Comparison of ENCODE assay signal across 31 cellular contexts in genomic region chr19:49398001-49398615, GRCh38. TPM values are rescaled to one million over a fixed set of nuclear protein-coding genes. Genes with fewer than 3 reads are reported as not detected.
DNase-seq lines count a peak whose midpoint lies in the region; ATAC-seq, FAIRE-seq and TF ChIP-seq lines count a peak whose summit lies in the region.
"Had no signal": no experiment of that assay in that cellular context is flagged by ENCODE, and none has a peak within 500 bp of the region (broad histone marks: within the 10 kb centered on the region; RNA-seq: fewer than 3 reads in every experiment).

No MANE protein-coding gene starts in this region.

- POLR2A ChIA-PET in activated CD8-positive, alpha-beta T cell treated with anti-CD3 and anti-CD28 coated beads, Interleukin-2, amount 10 ng/mL, durations not matched to agents 7 days and 5 days (lab: Charles Lee) = interaction anchor here (0.6 kb wide), 1 partner anchor 169 kb away, joined by 3 read pairs; no protein-coding TSS in a partner anchor
- POLR2A ChIA-PET in activated CD8-positive, alpha-beta T cell treated with anti-CD3 and anti-CD28 coated beads for 36 hours (lab: Charles Lee) = interaction anchor here (1.9 kb wide), 1 partner anchor 11 kb away, joined by 5 read pairs; no protein-coding TSS in a partner anchor
- POLR2A ChIA-PET in OCI-LY7 (lab: Charles Lee) = no interaction called here

- no peak overlapping the region for H3K4me3 ChIP-seq in OCI-LY7 (ENCODE audit: low read depth, low read length, poor library complexity, severe bottlenecking)
- H3K4me3 ChIP-seq: cardiac muscle cell, heart left ventricle, pancreas, right lobe of liver, upper lobe of left lung had no signal

- no peak for DNase-seq in activated CD8-positive, alpha-beta T cell treated with anti-CD3 and anti-CD28 coated beads, Interleukin-2, amount 10 ng/mL, durations not matched to agents 7 days and 5 days
- DNase-seq in activated CD8-positive, alpha-beta T cell treated with anti-CD3 and anti-CD28 coated beads for 36 hours = no peak
- DNase-seq in NCI-H2171 treated with DMSO at 0.1 percent for 48 hours (lab: John Stamatoyannopoulos, UW) = peak; percentile 71
- DNase-seq in ecto neural progenitor cell (ENCODE audit: low spot score) = peak; percentile 51
- DNase-seq in frontal cortex (ENCODE audit: low spot score in 2 of 2) = no peak
- DNase-seq in OCI-LY7 (ENCODE audit: low spot score) = no peak
- DNase-seq: activated B cell treated with CpG ODN at 0.5 μM for 24 hours; activated CD4-positive, alpha-beta memory T cell treated with anti-CD3 and anti-CD28 coated beads for 36 hours; activated gamma-delta T cell; activated T-cell treated with anti-CD3 and anti-CD28 coated beads for 4 hours; dermis blood vessel endothelial cell; GF-D8; HCEC 1CT; heart left ventricle; left colon; mesendoderm; NCI-H1694; NCI-H2227 treated with DMSO at 0.1 percent for 48 hours; NCI-H774; pancreas; PC-3; right lobe of liver; SIG-M5; upper lobe of left lung had no signal

- no peak for TF ChIP-seq CTCF in activated CD8-positive, alpha-beta T cell treated with anti-CD3 and anti-CD28 coated beads for 36 hours (IDR thresholded peaks at IDR 0.05)
- no peak for TF ChIP-seq CTCF in OCI-LY7 (conservative IDR thresholded peaks at IDR 0.05; ENCODE audit: low read length)

- no peak overlapping the region for H3K27ac ChIP-seq in OCI-LY7 (ENCODE audit: low read depth, low read length, poor library complexity, severe bottlenecking)
- H3K27ac ChIP-seq: cardiac muscle cell, heart left ventricle, KMS-11, pancreas, right lobe of liver, upper lobe of left lung had no signal

- H3K9me3 Mint-ChIP-seq in activated CD8-positive, alpha-beta T cell treated with anti-CD3 and anti-CD28 coated beads, Interleukin-2, amount 10 ng/mL, durations not matched to agents 7 days and 5 days (ENCODE audit: insufficient read depth) = no peaks in the 10 kb centered on the region
- H3K9me3 Mint-ChIP-seq in activated CD8-positive, alpha-beta T cell treated with anti-CD3 and anti-CD28 coated beads for 36 hours = no peaks in the 10 kb centered on the region
- H3K9me3 Mint-ChIP-seq in stimulated activated memory B cell treated with anti-CD40 and anti-IgM and Interleukin-4, amounts not matched to agents 10 μg/mL and 1 μg/mL and 100 μg/mL, for 72 hours = no peaks in the 10 kb centered on the region
- H3K9me3 Mint-ChIP-seq: activated B cell treated with CpG ODN at 0.5 μM for 24 hours; activated CD4-positive, alpha-beta memory T cell treated with anti-CD3 and anti-CD28 coated beads for 36 hours had no signal

- H3K27ac Mint-ChIP-seq in activated CD8-positive, alpha-beta T cell treated with anti-CD3 and anti-CD28 coated beads, Interleukin-2, amount 10 ng/mL, durations not matched to agents 7 days and 5 days = peak overlapping the region; percentile 55
- no peak overlapping the region for H3K27ac Mint-ChIP-seq in activated CD8-positive, alpha-beta T cell treated with anti-CD3 and anti-CD28 coated beads for 36 hours
- peak overlapping the region; percentile 18 for H3K27ac Mint-ChIP-seq in stimulated activated memory B cell treated with anti-CD40 and anti-IgM and Interleukin-4, amounts not matched to agents 10 μg/mL and 1 μg/mL and 100 μg/mL, for 72 hours
- H3K27ac Mint-ChIP-seq: activated B cell treated with CpG ODN at 0.5 μM for 24 hours; activated CD4-positive, alpha-beta memory T cell treated with anti-CD3 and anti-CD28 coated beads for 36 hours had no signal

- no TSS peak for BruUV-seq in OCI-LY7 (replicated peaks; lab: Mats Ljungman, UMichigan)

- no peaks in the 10 kb centered on the region for H3K36me3 ChIP-seq in OCI-LY7 (ENCODE audit: insufficient read depth, low read length)
- H3K36me3 ChIP-seq: cardiac muscle cell, heart left ventricle, pancreas, right lobe of liver, upper lobe of left lung had no signal

- H3K4me2 ChIP-seq in OCI-LY7 (ENCODE audit: low read length) = no peak overlapping the region
- H3K4me2 ChIP-seq: KMS-11 had no signal

- no peak overlapping the region for H3K4me3 Mint-ChIP-seq in activated CD8-positive, alpha-beta T cell treated with anti-CD3 and anti-CD28 coated beads, Interleukin-2, amount 10 ng/mL, durations not matched to agents 7 days and 5 days
- H3K4me3 Mint-ChIP-seq in activated CD8-positive, alpha-beta T cell treated with anti-CD3 and anti-CD28 coated beads for 36 hours = no peak overlapping the region
- no peak overlapping the region for H3K4me3 Mint-ChIP-seq in stimulated activated memory B cell treated with anti-CD40 and anti-IgM and Interleukin-4, amounts not matched to agents 10 μg/mL and 1 μg/mL and 100 μg/mL, for 72 hours
- H3K4me3 Mint-ChIP-seq: activated B cell treated with CpG ODN at 0.5 μM for 24 hours; activated CD4-positive, alpha-beta memory T cell treated with anti-CD3 and anti-CD28 coated beads for 36 hours had no signal

- CTCF ChIA-PET in activated CD8-positive, alpha-beta T cell treated with anti-CD3 and anti-CD28 coated beads, Interleukin-2, amount 10 ng/mL, durations not matched to agents 7 days and 5 days (lab: Charles Lee) = no interaction called here
- CTCF ChIA-PET in activated CD8-positive, alpha-beta T cell treated with anti-CD3 and anti-CD28 coated beads for 36 hours (lab: Charles Lee) = no interaction called here
- CTCF ChIA-PET in OCI-LY7 (lab: Charles Lee; ENCODE audit: unreplicated experiment) = no interaction called here

- no peaks in the 10 kb centered on the region for H3K9me3 ChIP-seq in OCI-LY7 (ENCODE audit: low read length)
- H3K9me3 ChIP-seq: heart left ventricle, pancreas, right lobe of liver, upper lobe of left lung had no signal

- no peak overlapping the region for H2AFZ ChIP-seq in OCI-LY7 (ENCODE audit: low read length)

- H3K4me1 Mint-ChIP-seq in activated CD8-positive, alpha-beta T cell treated with anti-CD3 and anti-CD28 coated beads, Interleukin-2, amount 10 ng/mL, durations not matched to agents 7 days and 5 days (ENCODE audit: low read depth) = peaks cover 12% of the 10 kb centered on the region
- H3K4me1 Mint-ChIP-seq in activated CD8-positive, alpha-beta T cell treated with anti-CD3 and anti-CD28 coated beads for 36 hours (ENCODE audit: low read depth) = peaks cover 10% of the 10 kb centered on the region
- H3K4me1 Mint-ChIP-seq in stimulated activated memory B cell treated with anti-CD40 and anti-IgM and Interleukin-4, amounts not matched to agents 10 μg/mL and 1 μg/mL and 100 μg/mL, for 72 hours = peaks cover 15% of the 10 kb centered on the region

- no peaks in the 10 kb centered on the region for H3K36me3 Mint-ChIP-seq in activated CD8-positive, alpha-beta T cell treated with anti-CD3 and anti-CD28 coated beads, Interleukin-2, amount 10 ng/mL, durations not matched to agents 7 days and 5 days (ENCODE audit: low read depth)
- no peaks in the 10 kb centered on the region for H3K36me3 Mint-ChIP-seq in activated CD8-positive, alpha-beta T cell treated with anti-CD3 and anti-CD28 coated beads for 36 hours (ENCODE audit: low read depth)
- H3K36me3 Mint-ChIP-seq in stimulated activated memory B cell treated with anti-CD40 and anti-IgM and Interleukin-4, amounts not matched to agents 10 μg/mL and 1 μg/mL and 100 μg/mL, for 72 hours = no peaks in the 10 kb centered on the region
- H3K36me3 Mint-ChIP-seq: activated CD4-positive, alpha-beta memory T cell treated with anti-CD3 and anti-CD28 coated beads for 36 hours had no signal

- no peaks in the 10 kb centered on the region for H4K20me1 ChIP-seq in OCI-LY7 (ENCODE audit: insufficient read depth, low read length)

- H3K79me2 ChIP-seq in OCI-LY7 (ENCODE audit: insufficient read depth, low read depth, low read length) = no peaks in the 10 kb centered on the region

- H3K9me2 ChIP-seq in OCI-LY7 (ENCODE audit: insufficient read depth, low read length) = no peaks in the 10 kb centered on the region

- no peak for FAIRE-seq in frontal cortex (lab: Jason Lieb, UNC)
- FAIRE-seq: pancreas had no signal

- intact Hi-C loops in activated CD8-positive, alpha-beta T cell treated with anti-CD3 and anti-CD28 coated beads for 36 hours (cut with micrococcal nuclease) = no loop called here
- intact Hi-C loops in OCI-LY7 (cut with micrococcal nuclease; ENCODE audit: unreplicated experiment) = no loop called here

- H3K4me1 ChIP-seq in OCI-LY7 (ENCODE audit: insufficient read depth, low read length, poor library complexity, severe bottlenecking) = peaks cover 61% of the 10 kb centered on the region
- H3K4me1 ChIP-seq: heart left ventricle, pancreas, right lobe of liver had no signal

- peaks cover 8% of the 10 kb centered on the region for H3K27me3 Mint-ChIP-seq in activated CD8-positive, alpha-beta T cell treated with anti-CD3 and anti-CD28 coated beads, Interleukin-2, amount 10 ng/mL, durations not matched to agents 7 days and 5 days (ENCODE audit: low read depth)
- peaks cover 2% of the 10 kb centered on the region for H3K27me3 Mint-ChIP-seq in activated CD8-positive, alpha-beta T cell treated with anti-CD3 and anti-CD28 coated beads for 36 hours
- peaks cover 10% of the 10 kb centered on the region for H3K27me3 Mint-ChIP-seq in stimulated activated memory B cell treated with anti-CD40 and anti-IgM and Interleukin-4, amounts not matched to agents 10 μg/mL and 1 μg/mL and 100 μg/mL, for 72 hours
- H3K27me3 Mint-ChIP-seq: activated B cell treated with CpG ODN at 0.5 μM for 24 hours; activated CD4-positive, alpha-beta memory T cell treated with anti-CD3 and anti-CD28 coated beads for 36 hours had no signal

- ATAC-seq in activated CD8-positive, alpha-beta T cell treated with anti-CD3 and anti-CD28 coated beads, Interleukin-2, amount 10 ng/mL, durations not matched to agents 7 days and 5 days = no peak
- ATAC-seq in activated CD8-positive, alpha-beta T cell treated with anti-CD3 and anti-CD28 coated beads for 36 hours = no peak
- ATAC-seq in stimulated activated memory B cell treated with anti-CD40 and anti-IgM and Interleukin-4, amounts not matched to agents 10 μg/mL and 1 μg/mL and 100 μg/mL, for 72 hours = no peak
- ATAC-seq in HG03045 (IDR thresholded peaks at IDR 0.05; ENCODE audit: unreplicated experiment) = no peak
- ATAC-seq: heart left ventricle, left colon, pancreas, PC-3, right lobe of liver had no signal

RNA-seq across cellular contexts. Expression of gene KASH5, which starts 10.1 kb away (rescaled TPM):
- total RNA-seq in activated CD8-positive, alpha-beta T cell treated with anti-CD3 and anti-CD28 coated beads, Interleukin-2, amount 10 ng/mL, durations not matched to agents 7 days and 5 days = not detected
- total RNA-seq in activated CD8-positive, alpha-beta T cell treated with anti-CD3 and anti-CD28 coated beads for 36 hours = under 1 TPM in 1 of 2 experiments, not detected in 1; 0.95 TPM
- not detected for total RNA-seq in frontal cortex
- total RNA-seq in OCI-LY7 (2014; rRNA removed; shearing (Covaris generic)) = 12.0 and 15.9 TPM in 2 replicates
- 16.3 and 19.4 TPM in 2 replicates for total RNA-seq in OCI-LY7 (2022)
- total RNA-seq: dermis blood vessel endothelial cell, heart left ventricle, HT1080, left colon, PC-3 had no signal

RNA-seq across cellular contexts. Expression of gene PTH2, which starts 25.1 kb away (rescaled TPM):
- total RNA-seq in activated CD8-positive, alpha-beta T cell treated with anti-CD3 and anti-CD28 coated beads, Interleukin-2, amount 10 ng/mL, durations not matched to agents 7 days and 5 days = not detected
- not detected for total RNA-seq in activated CD8-positive, alpha-beta T cell treated with anti-CD3 and anti-CD28 coated beads for 36 hours
- total RNA-seq in frontal cortex = not detected
- total RNA-seq in OCI-LY7 (2014; rRNA removed; shearing (Covaris generic)) = 0.66 TPM in 1 of 2 replicates, not detected in the other
- 1.7 TPM in 1 of 2 replicates, not detected in the other for total RNA-seq in OCI-LY7 (2022)
- total RNA-seq: A673; activated B cell treated with CpG ODN at 0.5 μM for 24 hours; activated CD4-positive, alpha-beta memory T cell treated with anti-CD3 and anti-CD28 coated beads for 36 hours; dermis blood vessel endothelial cell; heart left ventricle; HT1080; left colon; pancreas; PC-3; right lobe of liver; T-helper 2 cell treated with Interferon-gamma antibody and Interleukin-4, amounts not matched to agents 100 ng/mL and 5 ng/mL, for 36 hours; upper lobe of left lung had no signal

RNA-seq across cellular contexts. Expression of gene GFY, which starts 27.1 kb away (rescaled TPM):
- not detected for total RNA-seq in activated CD8-positive, alpha-beta T cell treated with anti-CD3 and anti-CD28 coated beads, Interleukin-2, amount 10 ng/mL, durations not matched to agents 7 days and 5 days
- not detected for total RNA-seq in activated CD8-positive, alpha-beta T cell treated with anti-CD3 and anti-CD28 coated beads for 36 hours
- total RNA-seq in frontal cortex (not detected), OCI-LY7 (2022) (not detected in 2 replicates)
- total RNA-seq in OCI-LY7 (2014; rRNA removed; shearing (Covaris generic)) = not detected in 2 replicates
- total RNA-seq: A673; activated B cell treated with CpG ODN at 0.5 μM for 24 hours; activated CD4-positive, alpha-beta memory T cell treated with anti-CD3 and anti-CD28 coated beads for 36 hours; dermis blood vessel endothelial cell; heart left ventricle; HT1080; left colon; pancreas; PC-3; right lobe of liver; T-helper 2 cell treated with Interferon-gamma antibody and Interleukin-4, amounts not matched to agents 100 ng/mL and 5 ng/mL, for 36 hours; upper lobe of left lung had no signal

RNA-seq across cellular contexts. Expression of gene DKKL1, which starts 34.4 kb away (rescaled TPM):
- total RNA-seq in activated CD8-positive, alpha-beta T cell treated with anti-CD3 and anti-CD28 coated beads, Interleukin-2, amount 10 ng/mL, durations not matched to agents 7 days and 5 days = not detected
- not detected for total RNA-seq in activated CD8-positive, alpha-beta T cell treated with anti-CD3 and anti-CD28 coated beads for 36 hours
- total RNA-seq in frontal cortex (1.2 TPM), OCI-LY7 (2022) (0.61 and 0.79 TPM in 2 replicates)
- 0.15 and 0.63 TPM in 2 replicates for total RNA-seq in OCI-LY7 (2014; rRNA removed; shearing (Covaris generic))
- total RNA-seq: activated CD4-positive, alpha-beta memory T cell treated with anti-CD3 and anti-CD28 coated beads for 36 hours; dermis blood vessel endothelial cell; HT1080; left colon; right lobe of liver; T-helper 2 cell treated with Interferon-gamma antibody and Interleukin-4, amounts not matched to agents 100 ng/mL and 5 ng/mL, for 36 hours had no signal

RNA-seq across cellular contexts. Expression of gene TEAD2, which starts 35.9 kb away (rescaled TPM):
- total RNA-seq in activated CD8-positive, alpha-beta T cell treated with anti-CD3 and anti-CD28 coated beads, Interleukin-2, amount 10 ng/mL, durations not matched to agents 7 days and 5 days = not detected
- not detected for total RNA-seq in activated CD8-positive, alpha-beta T cell treated with anti-CD3 and anti-CD28 coated beads for 36 hours
- 5.3 TPM for total RNA-seq in frontal cortex
- total RNA-seq in OCI-LY7 (2014; rRNA removed; shearing (Covaris generic)) = 5.3 and 7.4 TPM in 2 replicates
- 4.9 and 7.6 TPM in 2 replicates for total RNA-seq in OCI-LY7 (2022)
- total RNA-seq: activated CD4-positive, alpha-beta memory T cell treated with anti-CD3 and anti-CD28 coated beads for 36 hours; T-helper 2 cell treated with Interferon-gamma antibody and Interleukin-4, amounts not matched to agents 100 ng/mL and 5 ng/mL, for 36 hours had no signal

Comparison
In these comparisons a context has a peak if more than half of its experiments do, and no peak if none do; other contexts are left out.
1. DNase-seq: peak in NCI-H2171 treated with DMSO at 0.1 percent for 48 hours (single experiment) and ecto neural progenitor cell (single experiment); none in activated CD8-positive, alpha-beta T cell treated with anti-CD3 and anti-CD28 coated beads, Interleukin-2, amount 10 ng/mL, durations not matched to agents 7 days and 5 days (single experiment), activated CD8-positive, alpha-beta T cell treated with anti-CD3 and anti-CD28 coated beads for 36 hours (single experiment), frontal cortex (0 of 2) and OCI-LY7 (single experiment).
2. RNA of gene KASH5, which starts 10.1 kb away (total RNA-seq): 12.0 to 19.4 TPM in OCI-LY7; 0.95 TPM in activated CD8-positive, alpha-beta T cell treated with anti-CD3 and anti-CD28 coated beads for 36 hours, not detected in activated CD8-positive, alpha-beta T cell treated with anti-CD3 and anti-CD28 coated beads, Interleukin-2, amount 10 ng/mL, durations not matched to agents 7 days and 5 days and not detected in frontal cortex (single experiment); every median in the first group is over 4 times any median in the second.